In genomic region chr5:109409844-109410388, GRCh38 we compare ENCODE assay signal across 8 cellular contexts. TPM values are rescaled to one million over a fixed set of nuclear protein-coding genes. Genes with fewer than 3 reads are reported as not detected.
DNase-seq lines count a peak whose midpoint lies in the region; ATAC-seq, FAIRE-seq and TF ChIP-seq lines count a peak whose summit lies in the region.

TSS of gene PJA2 (minus strand) at chr5:109409974. CDS start at chr5:109383433, 26,541 bp downstream.

- H3K9me3 ChIP-seq in Loucy (ENCODE audit: insufficient read depth, low read depth, low read length) = no peaks in the 10 kb centered on the region

- H3K36me3 Mint-ChIP-seq in naive thymus-derived CD8-positive, alpha-beta T cell = peaks cover 5 to 14% (median 12%) of the 10 kb centered on the region in 3 donors

- ATAC-seq in naive thymus-derived CD8-positive, alpha-beta T cell = peak; percentile 75 to 77

- peaks cover 39% of the 10 kb centered on the region for H3K79me2 ChIP-seq in Loucy (ENCODE audit: insufficient read depth, low read length)

- peaks cover 3% of the 10 kb centered on the region; the same call in 1 of the 2 replicates for H3F3A ChIP-seq in Loucy (ENCODE audit: low read depth)

- no peaks in the 10 kb centered on the region for H3K9me2 ChIP-seq in Loucy (replicated peaks; ENCODE audit: low read depth, low read length)

- peaks cover 4 to 12% (median 9%) of the 10 kb centered on the region in 9 donors for H3K9me3 Mint-ChIP-seq in naive thymus-derived CD8-positive, alpha-beta T cell

- peaks cover 38% of the 10 kb centered on the region for H4K20me1 ChIP-seq in Loucy (ENCODE audit: insufficient read depth, low read length, poor library complexity, severe bottlenecking)

- FAIRE-seq in H54 (lab: Jason Lieb, UNC) = peak; percentile 99

- peak within 1 kb of the TSS; percentile 97 to 100 (median 100) for H3K27ac Mint-ChIP-seq in naive thymus-derived CD8-positive, alpha-beta T cell

- peaks cover 32% of the 10 kb centered on the region for H3K4me1 ChIP-seq in Loucy (ENCODE audit: insufficient read depth, low read length, poor library complexity, severe bottlenecking)

- TF ChIP-seq CTCF in Loucy (conservative IDR thresholded peaks at IDR 0.05; ENCODE audit: low read length) = no peak
- peak; percentile 21 for TF ChIP-seq CTCF in fibroblast of mammary gland (conservative IDR thresholded peaks at IDR 0.05; ENCODE audit: control insufficient read depth, insufficient read depth, low read depth, low read length)

- H3K27me3 ChIP-seq in Loucy (ENCODE audit: insufficient read depth, low read length, poor library complexity, severe bottlenecking) = no peaks in the 10 kb centered on the region

- H3K27me3 Mint-ChIP-seq in naive thymus-derived CD8-positive, alpha-beta T cell = peaks cover 0 to 3% (median 0%) of the 10 kb centered on the region in 5 donors

- H3K4me1 Mint-ChIP-seq in naive thymus-derived CD8-positive, alpha-beta T cell = peaks cover 18 to 43% (median 36%) of the 10 kb centered on the region in 4 donors

- peak within 1 kb of the TSS; percentile 96 for H3K4me2 ChIP-seq in Loucy (ENCODE audit: low read depth, low read length, poor library complexity, severe bottlenecking)

- H3K36me3 ChIP-seq in Loucy (ENCODE audit: insufficient read depth, low read length) = no peaks in the 10 kb centered on the region

- H3K9ac ChIP-seq in Loucy (ENCODE audit: low read depth, low read length, poor library complexity, severe bottlenecking) = peak within 1 kb of the TSS; percentile 85

- 0 out of 2 replicates have a peak, but pooled peaks have one; percentile 28 for TF ChIP-seq POLR2A in H54 (IDR thresholded peaks at IDR 0.05; ENCODE audit: low read depth, low read length)
- peak; percentile 38; the same call in 1 of the 2 replicates for TF ChIP-seq POLR2A in Raji (IDR thresholded peaks at IDR 0.05; ENCODE audit: insufficient read depth, low read depth, low read length)

- POLR2A ChIA-PET in naive thymus-derived CD8-positive, alpha-beta T cell (lab: Charles Lee) = interaction anchor here (0.6 to 2.6 kb wide), 31 partner anchors 9 to 1524 kb away, joined by 3 to 34 read pairs (median 4); partner anchors contain the start of genes FBXL17, MAN2A1, SLC25A46 and TMEM232

- peak within 1 kb of the TSS; percentile 85 for H3K4me3 ChIP-seq in Loucy (ENCODE audit: low read length, poor library complexity, severe bottlenecking)
- H3K4me3 ChIP-seq in fibroblast of mammary gland (ENCODE audit: control insufficient read depth, low read depth, low read length) = peak within 1 kb of the TSS; percentile 93

- DNase-seq in EH (ENCODE audit: low read depth) = peak; percentile 100
- DNase-seq in H54 (ENCODE audit: insufficient read length, low spot score) = peak; percentile 65
- DNase-seq in activated T-helper 9 cell treated with anti-CD3 and anti-CD28 coated beads, Interleukin-2, amount 50 U/mL, for 16 hours (ENCODE audit: low read depth) = peak; percentile 92
- DNase-seq in fibroblast of mammary gland (ENCODE audit: low read depth) = peak; percentile 100
- DNase-seq in naive thymus-derived CD8-positive, alpha-beta T cell = peak; percentile 90 to 98 (median 96)
- peak; percentile 96 to 100 (median 98) for DNase-seq in stimulated activated naive CD4-positive, alpha-beta T cell (lab: John Stamatoyannopoulos, UW)

- H3K4me3 Mint-ChIP-seq in naive thymus-derived CD8-positive, alpha-beta T cell = peak within 1 kb of the TSS; percentile 95 to 100 (median 99)

- H2AFZ ChIP-seq in Loucy (ENCODE audit: low read length) = peak within 1 kb of the TSS; percentile 72

RNA-seq across cellular contexts. Expression of gene PJA2, which starts in this region (rescaled TPM):
- 10 to 100 TPM; 83.1 to 91.0 TPM for total RNA-seq in naive thymus-derived CD8-positive, alpha-beta T cell
- polyA plus RNA-seq in naive thymus-derived CD8-positive, alpha-beta T cell = 10 to 100 TPM; 46.0 to 54.4 (median 47.7) TPM

Comparison
In these comparisons a context has a peak if more than half of its experiments do, and no peak if none do; other contexts are left out.
1. Peak in every context shown above with its lines: DNase-seq, ATAC-seq and H3K4me3 ChIP-seq.